1 cellular context compared by ENCODE assay signal in genomic region chr11:115765803-115766239, GRCh38.
TF ChIP-seq lines count a peak whose summit lies in the region.

No MANE protein-coding gene starts in this region.

TF ChIP-seq in K562, 482 proteins besides CTCF, POLR2A, EP300 and RAD21 (continues in another document):
- TF ChIP-seq CSDE1 (IDR thresholded peaks at IDR 0.05) (no peak), BMI1 (IDR thresholded peaks at IDR 0.05; ENCODE audit: low read length) (no peak), SAFB2 (IDR thresholded peaks at IDR 0.05; ENCODE audit: borderline replicate concordance, low read depth, low read length, severe bottlenecking) (no peak), SNIP1 (IDR thresholded peaks at IDR 0.05; ENCODE audit: low read depth) (no peak), E2F6 (IDR thresholded peaks at IDR 0.05; ENCODE audit: borderline replicate concordance in 1 of 2, extremely low read depth in 1 of 2, insufficient read depth in 1 of 2, insufficient read length in 1 of 2, low read depth in 1 of 2, low read length in 1 of 2, poor library complexity in 1 of 2, severe bottlenecking in 1 of 2) (no peak), SFPQ (IDR thresholded peaks at IDR 0.05; ENCODE audit: low read depth, low read length) (no peak), TFAM (CRISPR knock-in tag; conservative IDR thresholded peaks at IDR 0.05) (no peak), HDAC2 (IDR thresholded peaks at IDR 0.05) (no peak), ETV1 (tag; conservative IDR thresholded peaks at IDR 0.05; ENCODE audit: low read depth) (peak; percentile 39; the same call in 1 of the 2 replicates), PHTF2 (CRISPR knock-in tag; IDR thresholded peaks at IDR 0.05) (no peak), ARID2 (IDR thresholded peaks at IDR 0.05) (no peak), CBX8 (IDR thresholded peaks at IDR 0.05; ENCODE audit: borderline replicate concordance, extremely low read depth, low read depth, low read length, poor library complexity, severe bottlenecking) (no peak), ZNF165 (CRISPR knock-in tag; IDR thresholded peaks at IDR 0.05; ENCODE audit: borderline replicate concordance) (0 out of 2 replicates have a peak, but pooled peaks have one; percentile 14), HNRNPL (IDR thresholded peaks at IDR 0.05; ENCODE audit: low read depth, low read length) (no peak), ZSCAN32 (CRISPR knock-in tag; IDR thresholded peaks at IDR 0.05) (peak; percentile 70; the same call in 1 of the 2 replicates), CXXC5 (CRISPR knock-in tag; IDR thresholded peaks at IDR 0.05) (no peak), MLLT1 (IDR thresholded peaks at IDR 0.05) (no peak), DDX20 (tag; IDR thresholded peaks at IDR 0.05; ENCODE audit: low read depth) (no peak), MEIS2 (IDR thresholded peaks at IDR 0.05; ENCODE audit: partially characterized antibody) (no peak), ZNF140 (CRISPR knock-in tag; IDR thresholded peaks at IDR 0.05) (no peak), E2F4 (CRISPR knock-in tag; IDR thresholded peaks at IDR 0.05; ENCODE audit: low read depth) (no peak), ZNF785 (CRISPR knock-in tag; IDR thresholded peaks at IDR 0.05) (no peak), GABPA (tag; conservative IDR thresholded peaks at IDR 0.05; ENCODE audit: low read depth) (0 out of 2 replicates have a peak, but pooled peaks have one; percentile 17), SNRNP70 (optimal IDR thresholded peaks at IDR 0.05; ENCODE audit: low read depth, low read length) (no peak), ZNF668 (CRISPR knock-in tag; IDR thresholded peaks at IDR 0.05) (no peak), EWSR1 (IDR thresholded peaks at IDR 0.05; ENCODE audit: borderline replicate concordance, low read depth, partially characterized antibody) (no peak), TFE3 (CRISPR knock-in tag; IDR thresholded peaks at IDR 0.05) (peak; percentile 63), ZNF589 (CRISPR knock-in tag; IDR thresholded peaks at IDR 0.05; ENCODE audit: low read depth) (peak; percentile 81; the same call in 1 of the 2 replicates), PHF21A (IDR thresholded peaks at IDR 0.05; ENCODE audit: borderline replicate concordance, low read depth) (no peak), HCFC1 (IDR thresholded peaks at IDR 0.05; ENCODE audit: low read depth, low read length) (no peak), ZNF764 (CRISPR knock-in tag; IDR thresholded peaks at IDR 0.05; ENCODE audit: low read depth) (no peak), SIRT6 (IDR thresholded peaks at IDR 0.05; ENCODE audit: low read depth, low read length) (no peak), HMG20B (CRISPR knock-in tag; IDR thresholded peaks at IDR 0.05) (no peak), HDAC3 (IDR thresholded peaks at IDR 0.05; ENCODE audit: borderline replicate concordance, partially characterized antibody) (no peak), ZNF232 (CRISPR knock-in tag; IDR thresholded peaks at IDR 0.05) (no peak), GATA2 (CRISPR knock-in tag; IDR thresholded peaks at IDR 0.05) (no peak), ZNF263 (CRISPR knock-in tag; IDR thresholded peaks at IDR 0.05; ENCODE audit: borderline replicate concordance) (no peak), FOXM1 (IDR thresholded peaks at IDR 0.05; ENCODE audit: low read depth) (no peak), FOXM1 (CRISPR knock-in tag; IDR thresholded peaks at IDR 0.05; ENCODE audit: low read depth) (no peak), PURB (CRISPR knock-in tag; IDR thresholded peaks at IDR 0.05; ENCODE audit: low read depth) (no peak), NR2C2 (CRISPR knock-in tag; IDR thresholded peaks at IDR 0.05) (no peak), NR2C2 (tag; IDR thresholded peaks at IDR 0.05) (no peak; the same call in 1 of the 2 replicates), ARID3A (IDR thresholded peaks at IDR 0.05; ENCODE audit: borderline replicate concordance, low read depth, low read length) (no peak), SMAD3 (CRISPR knock-in tag; conservative IDR thresholded peaks at IDR 0.05) (peak; percentile 58; the same call in 1 of the 2 replicates), PHB2 (IDR thresholded peaks at IDR 0.05; ENCODE audit: low read depth) (no peak), NFYB (IDR thresholded peaks at IDR 0.05; ENCODE audit: extremely low read depth, insufficient read length) (no peak), CBX5 (IDR thresholded peaks at IDR 0.05; ENCODE audit: borderline replicate concordance, low read depth) (no peak), POLR2G (IDR thresholded peaks at IDR 0.05; ENCODE audit: low read depth, low read length) (no peak), PHB (CRISPR knock-in tag; IDR thresholded peaks at IDR 0.05) (no peak), ZBTB17 (CRISPR knock-in tag; IDR thresholded peaks at IDR 0.05) (peak; percentile 80)
- TF ChIP-seq, protein P1, sequence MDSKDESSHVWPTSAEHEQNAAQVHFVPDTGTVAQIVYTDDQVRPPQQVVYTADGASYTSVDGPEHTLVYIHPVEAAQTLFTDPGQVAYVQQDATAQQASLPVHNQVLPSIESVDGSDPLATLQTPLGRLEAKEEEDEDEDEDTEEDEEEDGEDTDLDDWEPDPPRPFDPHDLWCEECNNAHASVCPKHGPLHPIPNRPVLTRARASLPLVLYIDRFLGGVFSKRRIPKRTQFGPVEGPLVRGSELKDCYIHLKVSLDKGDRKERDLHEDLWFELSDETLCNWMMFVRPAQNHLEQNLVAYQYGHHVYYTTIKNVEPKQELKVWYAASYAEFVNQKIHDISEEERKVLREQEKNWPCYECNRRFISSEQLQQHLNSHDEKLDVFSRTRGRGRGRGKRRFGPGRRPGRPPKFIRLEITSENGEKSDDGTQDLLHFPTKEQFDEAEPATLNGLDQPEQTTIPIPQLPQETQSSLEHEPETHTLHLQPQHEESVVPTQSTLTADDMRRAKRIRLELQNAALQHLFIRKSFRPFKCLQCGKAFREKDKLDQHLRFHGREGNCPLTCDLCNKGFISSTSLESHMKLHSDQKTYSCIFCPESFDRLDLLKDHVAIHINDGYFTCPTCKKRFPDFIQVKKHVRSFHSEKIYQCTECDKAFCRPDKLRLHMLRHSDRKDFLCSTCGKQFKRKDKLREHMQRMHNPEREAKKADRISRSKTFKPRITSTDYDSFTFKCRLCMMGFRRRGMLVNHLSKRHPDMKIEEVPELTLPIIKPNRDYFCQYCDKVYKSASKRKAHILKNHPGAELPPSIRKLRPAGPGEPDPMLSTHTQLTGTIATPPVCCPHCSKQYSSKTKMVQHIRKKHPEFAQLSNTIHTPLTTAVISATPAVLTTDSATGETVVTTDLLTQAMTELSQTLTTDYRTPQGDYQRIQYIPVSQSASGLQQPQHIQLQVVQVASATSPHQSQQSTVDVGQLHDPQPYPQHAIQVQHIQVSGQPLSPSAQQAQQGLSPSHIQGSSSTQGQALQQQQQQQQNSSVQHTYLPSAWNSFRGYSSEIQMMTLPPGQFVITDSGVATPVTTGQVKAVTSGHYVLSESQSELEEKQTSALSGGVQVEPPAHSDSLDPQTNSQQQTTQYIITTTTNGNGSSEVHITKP (IDR thresholded peaks at IDR 0.05; ENCODE audit: partially characterized antibody) = no peak
- TF ChIP-seq, protein P2, sequence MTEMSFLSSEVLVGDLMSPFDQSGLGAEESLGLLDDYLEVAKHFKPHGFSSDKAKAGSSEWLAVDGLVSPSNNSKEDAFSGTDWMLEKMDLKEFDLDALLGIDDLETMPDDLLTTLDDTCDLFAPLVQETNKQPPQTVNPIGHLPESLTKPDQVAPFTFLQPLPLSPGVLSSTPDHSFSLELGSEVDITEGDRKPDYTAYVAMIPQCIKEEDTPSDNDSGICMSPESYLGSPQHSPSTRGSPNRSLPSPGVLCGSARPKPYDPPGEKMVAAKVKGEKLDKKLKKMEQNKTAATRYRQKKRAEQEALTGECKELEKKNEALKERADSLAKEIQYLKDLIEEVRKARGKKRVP (CRISPR knock-in tag; IDR thresholded peaks at IDR 0.05) = peak; percentile 96
- TF ChIP-seq, protein P3, sequence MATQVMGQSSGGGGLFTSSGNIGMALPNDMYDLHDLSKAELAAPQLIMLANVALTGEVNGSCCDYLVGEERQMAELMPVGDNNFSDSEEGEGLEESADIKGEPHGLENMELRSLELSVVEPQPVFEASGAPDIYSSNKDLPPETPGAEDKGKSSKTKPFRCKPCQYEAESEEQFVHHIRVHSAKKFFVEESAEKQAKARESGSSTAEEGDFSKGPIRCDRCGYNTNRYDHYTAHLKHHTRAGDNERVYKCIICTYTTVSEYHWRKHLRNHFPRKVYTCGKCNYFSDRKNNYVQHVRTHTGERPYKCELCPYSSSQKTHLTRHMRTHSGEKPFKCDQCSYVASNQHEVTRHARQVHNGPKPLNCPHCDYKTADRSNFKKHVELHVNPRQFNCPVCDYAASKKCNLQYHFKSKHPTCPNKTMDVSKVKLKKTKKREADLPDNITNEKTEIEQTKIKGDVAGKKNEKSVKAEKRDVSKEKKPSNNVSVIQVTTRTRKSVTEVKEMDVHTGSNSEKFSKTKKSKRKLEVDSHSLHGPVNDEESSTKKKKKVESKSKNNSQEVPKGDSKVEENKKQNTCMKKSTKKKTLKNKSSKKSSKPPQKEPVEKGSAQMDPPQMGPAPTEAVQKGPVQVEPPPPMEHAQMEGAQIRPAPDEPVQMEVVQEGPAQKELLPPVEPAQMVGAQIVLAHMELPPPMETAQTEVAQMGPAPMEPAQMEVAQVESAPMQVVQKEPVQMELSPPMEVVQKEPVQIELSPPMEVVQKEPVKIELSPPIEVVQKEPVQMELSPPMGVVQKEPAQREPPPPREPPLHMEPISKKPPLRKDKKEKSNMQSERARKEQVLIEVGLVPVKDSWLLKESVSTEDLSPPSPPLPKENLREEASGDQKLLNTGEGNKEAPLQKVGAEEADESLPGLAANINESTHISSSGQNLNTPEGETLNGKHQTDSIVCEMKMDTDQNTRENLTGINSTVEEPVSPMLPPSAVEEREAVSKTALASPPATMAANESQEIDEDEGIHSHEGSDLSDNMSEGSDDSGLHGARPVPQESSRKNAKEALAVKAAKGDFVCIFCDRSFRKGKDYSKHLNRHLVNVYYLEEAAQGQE (CRISPR knock-in tag; IDR thresholded peaks at IDR 0.05; ENCODE audit: low read depth) = no peak
